ENCODE assay signal across 8 cellular contexts in the genomic region with DNA sequence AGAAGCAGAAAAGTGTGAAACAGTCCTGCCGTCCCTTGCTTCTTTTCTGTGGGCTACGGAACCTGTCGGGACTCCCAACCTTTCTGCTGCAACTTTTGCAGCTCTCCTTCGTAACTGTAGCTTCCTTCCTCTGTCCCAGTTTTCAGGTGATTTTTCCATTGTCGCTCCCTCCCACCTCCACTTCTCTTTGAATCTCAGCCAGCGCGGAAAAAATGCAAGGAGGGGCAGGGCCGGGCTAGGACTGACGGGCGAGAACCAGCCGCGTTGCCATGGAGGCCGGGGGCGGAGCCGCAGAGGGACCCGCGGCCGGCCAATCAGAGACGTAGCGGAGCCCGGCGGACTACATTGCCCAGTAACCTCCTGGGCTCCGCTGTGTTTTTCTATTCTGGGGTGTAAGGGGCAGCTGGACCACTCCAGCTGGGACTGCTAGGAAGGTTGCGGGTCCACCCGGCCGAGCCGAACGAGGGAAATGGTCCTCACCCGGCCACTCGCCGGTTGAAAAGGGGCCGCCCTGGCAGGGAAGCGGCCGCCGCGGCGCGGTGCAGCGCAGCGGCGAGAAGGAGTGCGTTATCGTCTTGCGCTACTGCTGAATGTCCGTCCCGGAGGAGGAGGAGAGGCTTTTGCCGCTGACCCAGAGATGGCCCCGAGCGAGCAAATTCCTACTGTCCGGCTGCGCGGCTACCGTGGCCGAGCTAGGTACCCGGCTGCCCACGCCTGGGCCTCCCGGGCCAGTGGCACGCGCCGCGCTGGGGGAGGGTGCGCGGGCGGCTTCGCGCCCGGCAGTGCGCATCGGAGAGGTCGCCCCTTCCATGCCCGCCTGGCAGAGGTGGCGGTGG. TPM values are rescaled to one million over a fixed set of nuclear protein-coding genes. Genes with fewer than 3 reads are reported as not detected.
DNase-seq lines count a peak whose midpoint lies in the region; ATAC-seq and TF ChIP-seq lines count a peak whose summit lies in the region.

A gene with protein sequence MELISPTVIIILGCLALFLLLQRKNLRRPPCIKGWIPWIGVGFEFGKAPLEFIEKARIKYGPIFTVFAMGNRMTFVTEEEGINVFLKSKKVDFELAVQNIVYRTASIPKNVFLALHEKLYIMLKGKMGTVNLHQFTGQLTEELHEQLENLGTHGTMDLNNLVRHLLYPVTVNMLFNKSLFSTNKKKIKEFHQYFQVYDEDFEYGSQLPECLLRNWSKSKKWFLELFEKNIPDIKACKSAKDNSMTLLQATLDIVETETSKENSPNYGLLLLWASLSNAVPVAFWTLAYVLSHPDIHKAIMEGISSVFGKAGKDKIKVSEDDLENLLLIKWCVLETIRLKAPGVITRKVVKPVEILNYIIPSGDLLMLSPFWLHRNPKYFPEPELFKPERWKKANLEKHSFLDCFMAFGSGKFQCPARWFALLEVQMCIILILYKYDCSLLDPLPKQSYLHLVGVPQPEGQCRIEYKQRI (minus strand): TSS at position 216 of the 836 bp plus-strand sequence. CDS start 236 bp downstream, outside the sequence.
A gene with protein sequence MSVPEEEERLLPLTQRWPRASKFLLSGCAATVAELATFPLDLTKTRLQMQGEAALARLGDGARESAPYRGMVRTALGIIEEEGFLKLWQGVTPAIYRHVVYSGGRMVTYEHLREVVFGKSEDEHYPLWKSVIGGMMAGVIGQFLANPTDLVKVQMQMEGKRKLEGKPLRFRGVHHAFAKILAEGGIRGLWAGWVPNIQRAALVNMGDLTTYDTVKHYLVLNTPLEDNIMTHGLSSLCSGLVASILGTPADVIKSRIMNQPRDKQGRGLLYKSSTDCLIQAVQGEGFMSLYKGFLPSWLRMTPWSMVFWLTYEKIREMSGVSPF (plus strand): TSS at position 373 of the 836 bp plus-strand sequence. CDS start 218 bp downstream, at position 591.

- DNase-seq in AG09319 (ENCODE audit: extremely low read depth, low read depth) (peak; percentile 48), GM19240 (ENCODE audit: insufficient read length, low spot score) (peak; percentile 72), NCI-H526 (lab: John Stamatoyannopoulos, UW) (peak; percentile 86 to 97), dermis blood vessel endothelial cell (peak; percentile 87), left lung (peak; percentile 96 to 98)
- DNase-seq in activated CD4-positive, alpha-beta T cell treated with anti-CD3 and anti-CD28 coated beads, Interleukin-2, amount 50 U/mL, for 48 hours = peak; percentile 85 to 87
- peak; percentile 84 to 89 for DNase-seq in stimulated activated CD4-positive, alpha-beta T cell treated with anti-CD3 and anti-CD28 coated beads, Interleukin-2, amount 100 ng/mL, for 24 hours

- TF ChIP-seq CTCF in AG09319 (IDR thresholded peaks at IDR 0.05; ENCODE audit: low read depth, low read length) (no peak), left lung (IDR thresholded peaks at IDR 0.05) (no peak)

- intact Hi-C loops in left lung (cut with DNase I) = no loop called here

- peaks cover 0 to 41% of the 10 kb centered on the region in 2 donors for H3K27me3 ChIP-seq in left lung

- H3K36me3 ChIP-seq in left lung = no peaks in the 10 kb centered on the region

- ATAC-seq in HG03457 (IDR thresholded peaks at IDR 0.05; ENCODE audit: unreplicated experiment) (peak; percentile 100), left lung (peak; percentile 99)

- peak within 1 kb of the TSS; percentile 72 to 87 for H3K27ac ChIP-seq in left lung

- peak within 1 kb of the TSS; percentile 74 to 89 for H3K4me3 ChIP-seq in left lung

- H3K9me3 ChIP-seq in left lung = no peaks in the 10 kb centered on the region

- peaks cover 0 to 16% of the 10 kb centered on the region in 2 donors for H3K4me1 ChIP-seq in left lung

RNA-seq across cellular contexts. Expression of the first gene that starts in this region (rescaled TPM):
- total RNA-seq in dermis blood vessel endothelial cell = 0.74 and 3.4 TPM in 2 replicates
- total RNA-seq in left lung = 10 to 100 TPM in 1 of 2 donors, 1 to 10 TPM in 1; 4.5 to 11.8 TPM

RNA-seq across cellular contexts. Expression of the second gene that starts in this region (rescaled TPM):
- total RNA-seq in dermis blood vessel endothelial cell (1.9 and 6.3 TPM in 2 replicates), left lung (10 to 100 TPM in 1 of 2 donors, 1 to 10 TPM in 1; 8.1 to 12.4 TPM)

Comparison
In these comparisons a context has a peak if more than half of its experiments do, and no peak if none do; other contexts are left out.
1. Peak in every context shown above with its lines: DNase-seq, ATAC-seq, H3K4me3 ChIP-seq and H3K27ac ChIP-seq.